ENCODE assay signal across 18 cellular contexts in the genomic region with DNA sequence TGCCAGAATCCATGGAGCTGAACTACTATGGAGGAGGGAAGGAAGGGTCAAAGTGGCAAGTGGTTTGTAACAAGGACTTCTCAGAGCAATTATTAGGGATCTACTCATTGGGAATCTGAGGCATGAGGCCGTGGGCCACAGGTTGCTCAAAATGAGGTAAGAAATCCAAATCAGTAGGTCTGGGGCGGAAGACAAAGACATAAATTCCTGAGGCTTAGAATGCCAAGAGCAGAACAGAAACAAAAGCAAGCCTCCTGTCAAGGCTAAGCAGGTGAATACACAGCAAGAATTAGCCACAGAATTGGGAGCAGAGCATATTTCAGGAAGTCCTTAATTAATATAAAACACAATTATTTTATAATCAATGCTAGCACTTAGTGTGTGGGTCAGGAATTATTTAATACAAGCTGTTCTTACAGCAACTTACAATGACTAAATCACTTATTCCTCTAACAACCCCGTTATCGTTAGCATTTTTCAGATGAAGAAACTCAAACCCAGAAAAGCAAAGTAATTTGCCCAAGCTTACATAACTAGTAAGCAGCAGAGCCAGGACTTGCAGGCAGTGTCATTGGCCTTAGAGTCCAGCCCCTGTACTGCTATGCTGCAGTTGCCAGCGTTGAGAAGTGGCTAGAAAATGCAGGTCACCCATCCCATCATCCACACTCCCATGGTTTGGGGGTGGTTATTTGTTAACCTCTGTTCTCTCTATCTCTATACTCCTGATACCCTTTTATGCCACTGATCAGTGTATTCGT. TPM values are rescaled to one million over a fixed set of nuclear protein-coding genes. Genes with fewer than 3 reads are reported as not detected.
"Had no signal": no experiment of that assay in that cellular context is flagged by ENCODE, and none has a peak within 500 bp of the region (broad histone marks: within the 10 kb centered on the region; RNA-seq: fewer than 3 reads in every experiment).

No MANE protein-coding gene starts in this region.

RNA-seq across cellular contexts. Expression of a gene that starts 40.3 kb away (rescaled TPM):
- total RNA-seq: activated B cell treated with CpG ODN at 0.5 μM for 24 hours; activated CD4-positive, alpha-beta memory T cell treated with anti-CD3 and anti-CD28 coated beads for 36 hours; activated naive CD4-positive, alpha-beta T cell treated with anti-CD3 and anti-CD28 coated beads for 36 hours; adrenal gland; bronchial epithelial cell had no signal
- polyA plus RNA-seq: cardiac muscle cell had no signal

RNA-seq across cellular contexts. Expression of a gene that starts 53.7 kb away (rescaled TPM):
- total RNA-seq: activated B cell treated with CpG ODN at 0.5 μM for 24 hours; activated CD4-positive, alpha-beta memory T cell treated with anti-CD3 and anti-CD28 coated beads for 36 hours; activated CD4-positive, alpha-beta T cell treated with anti-CD3 and anti-CD28 coated beads, Interleukin-2, amount 10 ng/mL, durations not matched to agents 24 days and 14 days; activated CD8-positive, alpha-beta memory T cell treated with anti-CD3 and anti-CD28 coated beads for 36 hours; activated CD8-positive, alpha-beta T cell treated with anti-CD3 and anti-CD28 coated beads for 36 hours; activated naive CD4-positive, alpha-beta T cell treated with anti-CD3 and anti-CD28 coated beads for 36 hours; activated naive CD4-positive, alpha-beta T cell treated with anti-CD3 and anti-CD28 coated beads, Interleukin-2, amount 50 U/mL, for 72 hours; activated naive CD8-positive, alpha-beta T cell treated with anti-CD3 and anti-CD28 coated beads for 36 hours; activated T-cell treated with anti-CD3 and anti-CD28 coated beads, Interleukin-2, amount 50 U/mL, for 4 hours; activated T-cell treated with anti-CD3 and anti-CD28 coated beads, Interleukin-2, amount 50 U/mL, for 72 hours; activated T-helper 1 cell treated with anti-CD3 and anti-CD28 coated beads, Interleukin-12 subunit alpha, Interleukin-12 subunit beta, Interleukin-2, Interleukin-4 antibody, amounts not matched to agents 30 ng/mL and 10 ng/mL and 1 ng/mL, durations not matched to agents 14 hours and 24 hours and 36 hours; activated T-helper 17 cell treated with anti-CD3 and anti-CD28 coated beads, Interleukin-2, amount 50 U/mL, for 72 hours; ascending aorta; bronchial epithelial cell; cardiac muscle cell; T-helper 1 cell treated with Interleukin-12 subunit alpha and Interleukin-12 subunit beta and Interleukin-4 antibody, amounts not matched to agents 30 ng/mL and 1 ng/mL, for 36 hours; T-helper 2 cell treated with Interferon-gamma antibody and Interleukin-4, amounts not matched to agents 100 ng/mL and 5 ng/mL, for 36 hours had no signal
- polyA plus RNA-seq: adrenal gland, cardiac muscle cell had no signal
